1 cellular context compared by ENCODE assay signal in genomic region chr1:3119748-3120524, GRCh38.
TF ChIP-seq lines count a peak whose summit lies in the region.

No MANE protein-coding gene starts in this region.

TF ChIP-seq in HepG2, 621 proteins besides CTCF, POLR2A, EP300 and RAD21 (continued from another document):
- peak; percentile 65 for TF ChIP-seq PATZ1 (CRISPR knock-in tag; IDR thresholded peaks at IDR 0.05)
- no peak for TF ChIP-seq MYPOP (CRISPR knock-in tag; IDR thresholded peaks at IDR 0.05)
- TF ChIP-seq KDM3A (CRISPR knock-in tag; IDR thresholded peaks at IDR 0.05; ENCODE audit: low read depth): no peak
- TF ChIP-seq ZNF337 (CRISPR knock-in tag; IDR thresholded peaks at IDR 0.05; ENCODE audit: borderline replicate concordance, low read depth): no peak
- TF ChIP-seq ZNF737 (CRISPR knock-in tag; IDR thresholded peaks at IDR 0.05; ENCODE audit: borderline replicate concordance): no peak
- TF ChIP-seq ATF7 (IDR thresholded peaks at IDR 0.05): no peak
- TF ChIP-seq ATF7 (CRISPR knock-in tag; IDR thresholded peaks at IDR 0.05): no peak
- TF ChIP-seq STAG1 (CRISPR knock-in tag; IDR thresholded peaks at IDR 0.05): peak; percentile 19; the same call in 1 of the 2 replicates
- TF ChIP-seq U2AF1 (optimal IDR thresholded peaks at IDR 0.05; ENCODE audit: low read depth, low read length): no peak
- TF ChIP-seq KMT2A (CRISPR knock-in tag; IDR thresholded peaks at IDR 0.05): no peak
- no peak for TF ChIP-seq HOXA9 (CRISPR knock-in tag; IDR thresholded peaks at IDR 0.05; ENCODE audit: borderline replicate concordance)
- peak; percentile 7; the same call in 1 of the 2 replicates for TF ChIP-seq ZNF687 (CRISPR knock-in tag; IDR thresholded peaks at IDR 0.05)
- no peak for TF ChIP-seq SSRP1 (CRISPR knock-in tag; IDR thresholded peaks at IDR 0.05)
- TF ChIP-seq CERS6 (CRISPR knock-in tag; IDR thresholded peaks at IDR 0.05): no peak
- no peak for TF ChIP-seq ZFP37 (CRISPR knock-in tag; IDR thresholded peaks at IDR 0.05; ENCODE audit: borderline replicate concordance)
- no peak for TF ChIP-seq EEA1 (CRISPR knock-in tag; IDR thresholded peaks at IDR 0.05; ENCODE audit: borderline replicate concordance)
- no peak for TF ChIP-seq ZNF773 (CRISPR knock-in tag; IDR thresholded peaks at IDR 0.05; ENCODE audit: borderline replicate concordance)
- no peak for TF ChIP-seq FOXK2 (IDR thresholded peaks at IDR 0.05)
- no peak for TF ChIP-seq SALL1 (CRISPR knock-in tag; IDR thresholded peaks at IDR 0.05)
- TF ChIP-seq SRY (CRISPR knock-in tag; IDR thresholded peaks at IDR 0.05): no peak
- no peak for TF ChIP-seq SP140L (CRISPR knock-in tag; IDR thresholded peaks at IDR 0.05; ENCODE audit: borderline replicate concordance)
- 0 out of 2 replicates have a peak, but pooled peaks have one; percentile 36 for TF ChIP-seq ZSCAN25 (CRISPR knock-in tag; IDR thresholded peaks at IDR 0.05)
- TF ChIP-seq SRSF4 (IDR thresholded peaks at IDR 0.05; ENCODE audit: low read depth, low read length, poor library complexity, severe bottlenecking): no peak
- no peak for TF ChIP-seq ZNF292 (CRISPR knock-in tag; IDR thresholded peaks at IDR 0.05; ENCODE audit: borderline replicate concordance, low read depth)
- TF ChIP-seq MTF2 (CRISPR knock-in tag; IDR thresholded peaks at IDR 0.05; ENCODE audit: borderline replicate concordance): no peak
- no peak for TF ChIP-seq CEBPZ (IDR thresholded peaks at IDR 0.05; ENCODE audit: low read length)
- TF ChIP-seq SMAD3 (CRISPR knock-in tag; IDR thresholded peaks at IDR 0.05): no peak
- TF ChIP-seq IKZF4 (CRISPR knock-in tag; IDR thresholded peaks at IDR 0.05; ENCODE audit: borderline replicate concordance, low read depth, not compliant biosample characterization): no peak
- no peak for TF ChIP-seq PLRG1 (conservative IDR thresholded peaks at IDR 0.05)
- no peak for TF ChIP-seq EZH2 (conservative IDR thresholded peaks at IDR 0.05; ENCODE audit: low read depth, low read length)
- TF ChIP-seq HBP1 (CRISPR knock-in tag; IDR thresholded peaks at IDR 0.05; ENCODE audit: low read depth): no peak
- no peak for TF ChIP-seq ATF7-NPFF (CRISPR knock-in tag; IDR thresholded peaks at IDR 0.05; ENCODE audit: low read depth)
- TF ChIP-seq PRMT3 (CRISPR knock-in tag; IDR thresholded peaks at IDR 0.05; ENCODE audit: borderline replicate concordance, low read depth): no peak
- TF ChIP-seq ZNF335 (CRISPR knock-in tag; IDR thresholded peaks at IDR 0.05): no peak
TF ChIP-seq in HepG2: peak in this region for 4.
